In genomic region chr11:17275376-17276235, GRCh38 we compare ENCODE assay signal across 8 cellular contexts. TPM values are rescaled to one million over a fixed set of nuclear protein-coding genes. Genes with fewer than 3 reads are reported as not detected.
DNase-seq lines count a peak whose midpoint lies in the region; ATAC-seq and TF ChIP-seq lines count a peak whose summit lies in the region.

No MANE protein-coding gene starts in this region.

- H3K4me1 Mint-ChIP-seq in activated T-cell treated with anti-CD3 and anti-CD28 coated beads, Interleukin-2, amount 50 U/mL, for 72 hours (ENCODE audit: low read depth) = peaks cover 49% of the 10 kb centered on the region
- peaks cover 30% of the 10 kb centered on the region for H3K4me1 Mint-ChIP-seq in activated CD8-positive, alpha-beta T cell treated with anti-CD3 and anti-CD28 coated beads for 36 hours (ENCODE audit: low read depth)

- intact Hi-C loops in activated CD8-positive, alpha-beta T cell treated with anti-CD3 and anti-CD28 coated beads for 36 hours (cut with micrococcal nuclease) = loop anchor here (2.0 to 5.0 kb wide), 2 partner anchors 45 to 77 kb away; partner anchors contain the start of gene NCR3LG1
- intact Hi-C loops in mucosa of descending colon (cut with DNase I, micrococcal nuclease) = no loop called here

- H3K9ac ChIP-seq in iPS-18a (ENCODE audit: low read length) = peak overlapping the region; percentile 71

- peak overlapping the region; percentile 84 to 89 for H3K4me3 Mint-ChIP-seq in activated T-cell treated with anti-CD3 and anti-CD28 coated beads, Interleukin-2, amount 50 U/mL, for 72 hours
- peak overlapping the region; percentile 82 for H3K4me3 Mint-ChIP-seq in activated CD8-positive, alpha-beta T cell treated with anti-CD3 and anti-CD28 coated beads for 36 hours

- peaks cover 7% of the 10 kb centered on the region for H3K4me1 ChIP-seq in iPS-18a (ENCODE audit: control insufficient read depth, low read depth, low read length)
- peaks cover 4 to 8% of the 10 kb centered on the region in 2 donors for H3K4me1 ChIP-seq in thoracic aorta (ENCODE audit: control insufficient read depth in 1 of 2, low read depth in 2 of 2)
- H3K4me1 ChIP-seq in mucosa of descending colon (ENCODE audit: low read depth) = peaks cover 3% of the 10 kb centered on the region

- H3K27ac ChIP-seq in iPS-18a (ENCODE audit: low read length) = no peak overlapping the region
- peak overlapping the region; percentile 74 to 83 for H3K27ac ChIP-seq in thoracic aorta

- H3K36me3 Mint-ChIP-seq in activated T-cell treated with anti-CD3 and anti-CD28 coated beads, Interleukin-2, amount 50 U/mL, for 72 hours (ENCODE audit: insufficient read depth in 2 of 2) = no peaks in the 10 kb centered on the region
- H3K36me3 Mint-ChIP-seq in activated CD8-positive, alpha-beta T cell treated with anti-CD3 and anti-CD28 coated beads for 36 hours (ENCODE audit: low read depth) = peaks cover 2% of the 10 kb centered on the region

- H3K27me3 ChIP-seq in iPS-18a (ENCODE audit: control insufficient read depth, insufficient read depth, low read length) (peaks cover 14% of the 10 kb centered on the region), thoracic aorta (replicated peaks; ENCODE audit: insufficient read depth) (no peaks in the 10 kb centered on the region)

- peak overlapping the region; percentile 69 for H3K4me3 ChIP-seq in iPS-18a (ENCODE audit: low read length)
- peak overlapping the region; percentile 85 for H3K4me3 ChIP-seq in thoracic aorta
- no peak overlapping the region for H3K4me3 ChIP-seq in mucosa of descending colon

- ATAC-seq in activated T-cell treated with anti-CD3 and anti-CD28 coated beads, Interleukin-2, amount 50 U/mL, for 72 hours (replicated peaks in 1 of 2) = no peak
- ATAC-seq in activated CD8-positive, alpha-beta T cell treated with anti-CD3 and anti-CD28 coated beads for 36 hours = no peak
- ATAC-seq in thoracic aorta (ENCODE audit: insufficient number of reproducible peaks, low FRiP score, low read depth) (no peak), mucosa of descending colon (no peak), HG02642 (IDR thresholded peaks at IDR 0.05; ENCODE audit: poor library complexity, unreplicated experiment) (no peak)

- peaks cover 6% of the 10 kb centered on the region for H3K27me3 Mint-ChIP-seq in activated T-cell treated with anti-CD3 and anti-CD28 coated beads, Interleukin-2, amount 50 U/mL, for 72 hours (ENCODE audit: low read depth)
- H3K27me3 Mint-ChIP-seq in activated CD8-positive, alpha-beta T cell treated with anti-CD3 and anti-CD28 coated beads for 36 hours = no peaks in the 10 kb centered on the region

- peak overlapping the region; percentile 97 for H3K27ac Mint-ChIP-seq in activated T-cell treated with anti-CD3 and anti-CD28 coated beads, Interleukin-2, amount 50 U/mL, for 72 hours
- peak overlapping the region; percentile 91 for H3K27ac Mint-ChIP-seq in activated CD8-positive, alpha-beta T cell treated with anti-CD3 and anti-CD28 coated beads for 36 hours

- H3K9me3 ChIP-seq in iPS-18a (ENCODE audit: control insufficient read depth, low read depth, low read length) (no peaks in the 10 kb centered on the region), thoracic aorta (no peaks in the 10 kb centered on the region), mucosa of descending colon (no peaks in the 10 kb centered on the region)

- CTCF ChIA-PET in activated CD8-positive, alpha-beta T cell treated with anti-CD3 and anti-CD28 coated beads for 36 hours (lab: Charles Lee) = interaction anchor here (0.9 to 3.9 kb wide), 5 partner anchors 16 to 78 kb away, joined by 3 to 20 read pairs (median 4); no protein-coding TSS in a partner anchor

- no peaks in the 10 kb centered on the region for H3K9me3 Mint-ChIP-seq in activated T-cell treated with anti-CD3 and anti-CD28 coated beads, Interleukin-2, amount 50 U/mL, for 72 hours
- H3K9me3 Mint-ChIP-seq in activated CD8-positive, alpha-beta T cell treated with anti-CD3 and anti-CD28 coated beads for 36 hours = no peaks in the 10 kb centered on the region

- POLR2A ChIA-PET in activated CD8-positive, alpha-beta T cell treated with anti-CD3 and anti-CD28 coated beads for 36 hours (lab: Charles Lee) = interaction anchor here (0.8 to 3.0 kb wide), 14 partner anchors 8 to 78 kb away, joined by 3 to 16 read pairs (median 6); partner anchors contain the start of genes NCR3LG1 and PIK3C2A

- TF ChIP-seq CTCF in activated CD8-positive, alpha-beta T cell treated with anti-CD3 and anti-CD28 coated beads for 36 hours (IDR thresholded peaks at IDR 0.05) = no peak
- TF ChIP-seq CTCF in thoracic aorta (IDR thresholded peaks at IDR 0.05) (no peak), mucosa of descending colon (IDR thresholded peaks at IDR 0.05) (no peak)

- H3K36me3 ChIP-seq in iPS-18a (ENCODE audit: control insufficient read depth, low read depth, low read length) (no peaks in the 10 kb centered on the region), thoracic aorta (no peaks in the 10 kb centered on the region), mucosa of descending colon (ENCODE audit: low read depth) (no peaks in the 10 kb centered on the region)

- DNase-seq in activated T-cell treated with anti-CD3 and anti-CD28 coated beads, Interleukin-2, amount 50 U/mL, for 72 hours = no peak
- DNase-seq in activated T-cell treated with anti-CD3 and anti-CD28 coated beads, Interleukin-2, amount 50 U/mL, for 48 hours = no peak
- DNase-seq in activated CD8-positive, alpha-beta T cell treated with anti-CD3 and anti-CD28 coated beads for 36 hours = no peak
- DNase-seq in thoracic aorta (ENCODE audit: low spot score) = no peak
- no peak for DNase-seq in NCI-H1417 treated with DMSO at 0.1 percent for 48 hours (lab: John Stamatoyannopoulos, UW)
- DNase-seq in mucosa of descending colon = no peak

RNA-seq across cellular contexts. Expression of gene NUCB2, which starts 0.9 kb away (rescaled TPM):
- 10 to 100 TPM; 62.0 to 64.6 TPM for total RNA-seq in activated T-cell treated with anti-CD3 and anti-CD28 coated beads, Interleukin-2, amount 50 U/mL, for 72 hours
- 10 to 100 TPM; 81.9 to 86.0 TPM for total RNA-seq in activated CD8-positive, alpha-beta T cell treated with anti-CD3 and anti-CD28 coated beads for 36 hours
- total RNA-seq in thoracic aorta (10 to 100 TPM; 48.9 to 93.8 TPM), mucosa of descending colon (10 to 100 TPM; 22.4 to 75.4 (median 49.9) TPM)
